In the genomic region with DNA sequence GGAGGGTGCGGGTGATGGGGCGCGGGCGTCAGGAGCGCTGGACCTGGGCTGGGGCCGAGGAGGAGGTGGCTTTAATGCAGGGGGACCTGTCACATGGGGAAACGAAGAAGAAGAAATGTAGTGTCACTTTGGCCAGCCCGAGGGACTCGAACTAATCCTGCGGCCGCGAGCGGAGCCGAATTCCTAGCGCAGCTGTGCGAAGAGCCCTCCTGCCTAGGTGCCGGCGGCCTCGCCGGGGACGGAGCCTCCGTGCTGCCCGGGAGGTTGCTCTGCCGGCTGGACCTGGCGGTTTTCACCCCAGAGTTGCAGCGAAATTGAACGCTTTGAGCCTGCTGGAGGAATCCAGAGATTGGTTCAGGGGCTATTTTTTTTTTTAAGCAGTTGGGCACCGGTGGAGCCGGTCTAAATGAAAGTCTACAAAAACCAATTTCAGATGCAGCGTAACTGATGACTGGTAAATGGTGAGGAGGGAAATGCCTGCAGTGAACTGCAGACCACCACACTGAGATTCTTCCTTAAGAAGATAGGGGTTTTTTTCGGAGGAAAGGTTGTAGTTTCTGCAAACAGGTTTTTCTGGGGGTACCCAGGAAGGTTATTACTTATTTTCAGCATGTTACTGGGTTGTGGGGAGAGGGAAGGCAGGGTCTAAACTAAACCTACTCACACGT, we compare ENCODE assay signal across 10 cellular contexts. TPM values are rescaled to one million over a fixed set of nuclear protein-coding genes. Genes with fewer than 3 reads are reported as not detected.
DNase-seq lines count a peak whose midpoint lies in the region; ATAC-seq and TF ChIP-seq lines count a peak whose summit lies in the region.
"Had no signal": no experiment of that assay in that cellular context is flagged by ENCODE, and none has a peak within 500 bp of the region (broad histone marks: within the 10 kb centered on the region; RNA-seq: fewer than 3 reads in every experiment).

No MANE protein-coding gene starts in this region.

- WGBS in right lobe of liver (ENCODE audit: insufficient coverage, low coverage, low lambda C conversion rate, missing lambda C conversion rate) = 5% methylated on average over 25 of the region's 32 CpGs
- 4% methylated on average over 30 to 32 of the region's 32 CpGs for WGBS in testis, 2 donors

- TF ChIP-seq POLR2A in right lobe of liver (IDR thresholded peaks at IDR 0.05) (no peak), testis (IDR thresholded peaks at IDR 0.05) (no peak), erythroblast (IDR thresholded peaks at IDR 0.05; ENCODE audit: low read length) (no peak)

- peaks cover 13 to 19% of the 10 kb centered on the region in 2 donors for H3K27me3 ChIP-seq in right lobe of liver
- H3K27me3 ChIP-seq in testis = no peaks in the 10 kb centered on the region

- TF ChIP-seq CTCF in cardiac fibroblast (IDR thresholded peaks at IDR 0.05; ENCODE audit: low read depth, low read length) = no peak
- TF ChIP-seq CTCF in right lobe of liver (IDR thresholded peaks at IDR 0.05) = no peak
- no peak for TF ChIP-seq CTCF in testis (IDR thresholded peaks at IDR 0.05)

- intact Hi-C loops in right lobe of liver (cut with DNase I) (no loop called here), testis (cut with DNase I; ENCODE audit: low total_unique reads) (no loop called here)

- H3K9me3 ChIP-seq in right lobe of liver (no peaks in the 10 kb centered on the region), testis (no peaks in the 10 kb centered on the region)
- H3K9me3 ChIP-seq: HAP-1 had no signal

- peaks cover 0 to 15% (median 0%) of the 10 kb centered on the region in 4 donors for H3K4me1 ChIP-seq in right lobe of liver
- no peaks in the 10 kb centered on the region for H3K4me1 ChIP-seq in testis
- H3K4me1 ChIP-seq: HAP-1 had no signal

- no peaks in the 10 kb centered on the region for H3K36me3 ChIP-seq in right lobe of liver
- H3K36me3 ChIP-seq in testis (ENCODE audit: low read depth, missing control alignments) = no peaks in the 10 kb centered on the region
- H3K36me3 ChIP-seq: HAP-1 had no signal

- DNase-seq in Ammon's horn (ENCODE audit: low spot score) (peak; percentile 23), cardiac fibroblast (ENCODE audit: low read depth in 2 of 2) (peak in 1 of 2 donors; percentile 5), right lobe of liver (peak in 2 of 3 donors; percentile 24 to 57), testis (peak; percentile 28), NCI-H2107 treated with DMSO at 0.1 percent for 48 hours (lab: John Stamatoyannopoulos, UW; ENCODE audit: unreplicated experiment) (no peak), HCEC 1CT (no peak), erythroblast (lab: John Stamatoyannopoulos, UW) (no peak)

- H3K27ac ChIP-seq in right lobe of liver (no peak overlapping the region), testis (peak overlapping the region in 1 of 2 donors; percentile 39)

- ATAC-seq in HG03159 (IDR thresholded peaks at IDR 0.05; ENCODE audit: unreplicated experiment) = peak; percentile 10
- ATAC-seq in right lobe of liver = peak; percentile 38 to 53 (median 42)

- peak overlapping the region; percentile 43 to 47 for H3K4me3 ChIP-seq in cardiac fibroblast (replicated peaks in 1 of 2; ENCODE audit: low read depth in 2 of 2, low read length in 2 of 2)
- peak overlapping the region; percentile 39 to 51 (median 43) for H3K4me3 ChIP-seq in right lobe of liver
- H3K4me3 ChIP-seq in testis = peak overlapping the region; percentile 58 to 74
- H3K4me3 ChIP-seq: HAP-1 had no signal

RNA-seq across cellular contexts. Expression of a gene that starts 0.7 kb away (rescaled TPM):
- total RNA-seq in right lobe of liver = under 1 TPM in 2 of 6 experiments, not detected in 4; 0.10 to 0.20 TPM
- total RNA-seq in testis = 10 to 100 TPM; 13.9 to 16.1 TPM
- 44.3 TPM for polyA plus RNA-seq in testis (ENCODE audit: insufficient read depth, low read depth, low replicate concordance)
- total RNA-seq: dermis microvascular lymphatic vessel endothelial cell had no signal

Comparison
In these comparisons a context has a peak if more than half of its experiments do, and no peak if none do; other contexts are left out.
1. DNase-seq: peak in Ammon's horn (single experiment), right lobe of liver (2 of 3) and testis (single experiment); none in NCI-H2107 treated with DMSO at 0.1 percent for 48 hours (single experiment), HCEC 1CT (single experiment) and erythroblast (0 of 2).
2. RNA of a gene that starts 0.7 kb away (total RNA-seq): 13.9 to 16.1 TPM in testis; 0.10 to 0.20 TPM in right lobe of liver; every median in the first group is over 10 times any median in the second.
3. Peak in every context shown above with its lines, with median percentiles within 50 percentile points of each other: H3K4me3 ChIP-seq.